In the genomic region with DNA sequence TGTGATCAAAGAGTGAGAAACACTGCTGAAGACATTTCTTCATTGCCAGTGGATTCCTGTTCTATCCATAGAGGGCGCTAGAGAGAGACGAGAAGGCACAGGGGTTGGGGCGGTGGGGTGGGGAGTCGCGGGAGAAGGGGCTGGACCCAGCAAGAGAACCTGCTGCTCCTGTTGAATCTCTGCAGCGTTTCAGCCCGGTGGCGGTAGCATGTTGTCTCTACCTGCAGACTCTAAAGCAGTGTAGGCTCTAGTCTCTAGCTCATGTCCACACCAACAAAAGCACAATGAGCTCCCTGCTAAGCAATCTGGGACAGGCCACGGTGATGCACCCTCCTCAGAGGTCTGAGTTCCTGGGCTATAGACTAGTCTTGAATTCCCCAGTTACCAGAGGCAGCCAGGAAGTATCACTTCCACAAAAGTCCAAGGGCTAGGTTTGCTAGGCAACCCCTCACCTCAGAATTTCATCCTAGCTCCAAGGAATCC, we compare ENCODE assay signal across 11 cellular contexts.
DNase-seq lines count a peak whose midpoint lies in the region; ATAC-seq and TF ChIP-seq lines count a peak whose summit lies in the region.
"Had no signal": no experiment of that assay in that cellular context is flagged by ENCODE, and none has a peak within 500 bp of the region (broad histone marks: within the 10 kb centered on the region; RNA-seq: fewer than 3 reads in every experiment).

No MANE protein-coding gene starts in this region.

- no peaks in the 10 kb centered on the region for H3K9me2 ChIP-seq in Loucy (replicated peaks; ENCODE audit: low read depth, low read length)

- no peaks in the 10 kb centered on the region for H3K4me1 Mint-ChIP-seq in nephron progenitor cell
- H3K4me1 Mint-ChIP-seq: naive thymus-derived CD4-positive, alpha-beta T cell had no signal

- H2AFZ ChIP-seq in Loucy (ENCODE audit: low read length): no peak overlapping the region

- no peaks in the 10 kb centered on the region for H4K20me1 ChIP-seq in Loucy (ENCODE audit: insufficient read depth, low read length, poor library complexity, severe bottlenecking)

- H3K4me1 ChIP-seq in Loucy (ENCODE audit: insufficient read depth, low read length, poor library complexity, severe bottlenecking) (peaks cover 4% of the 10 kb centered on the region), ectodermal cell (ENCODE audit: control insufficient read depth, insufficient read depth, low read length) (no peaks in the 10 kb centered on the region)

- no peaks in the 10 kb centered on the region for H3F3A ChIP-seq in Loucy (ENCODE audit: low read depth)

- no peak overlapping the region for H3K4me2 ChIP-seq in Loucy (ENCODE audit: low read depth, low read length, poor library complexity, severe bottlenecking)

- no peak overlapping the region for H3K27ac ChIP-seq in ectodermal cell (ENCODE audit: insufficient read depth, low read depth, low read length, poor library complexity, severe bottlenecking)

- DNase-seq in ELR (ENCODE audit: low read depth) (peak; percentile 25), nephron progenitor cell (peak; percentile 26), GM19238 (ENCODE audit: insufficient read length, low spot score) (no peak), NCI-H524 treated with DMSO at 0.1 percent for 48 hours (lab: John Stamatoyannopoulos, UW) (no peak)
- DNase-seq: naive thymus-derived CD4-positive, alpha-beta T cell; NCI-H1417; stimulated activated naive CD4-positive, alpha-beta T cell had no signal

- peaks cover 12% of the 10 kb centered on the region for H3K9me3 Mint-ChIP-seq in nephron progenitor cell

- H3K36me3 ChIP-seq in Loucy (ENCODE audit: insufficient read depth, low read length): no peaks in the 10 kb centered on the region
- H3K36me3 ChIP-seq in ectodermal cell (ENCODE audit: control insufficient read depth, insufficient read depth, low read length): no peaks in the 10 kb centered on the region

- no peak for ATAC-seq in HG02852 (IDR thresholded peaks at IDR 0.05; ENCODE audit: unreplicated experiment)
- no peak for ATAC-seq in GM21576 (IDR thresholded peaks at IDR 0.05; ENCODE audit: unreplicated experiment)
- ATAC-seq: naive thymus-derived CD4-positive, alpha-beta T cell had no signal

- H3K27me3 ChIP-seq in Loucy (ENCODE audit: insufficient read depth, low read length, poor library complexity, severe bottlenecking) (no peaks in the 10 kb centered on the region), ectodermal cell (ENCODE audit: control insufficient read depth, insufficient read depth, low read length, poor library complexity, severe bottlenecking) (no peaks in the 10 kb centered on the region)

- no peaks in the 10 kb centered on the region for H3K79me2 ChIP-seq in Loucy (ENCODE audit: insufficient read depth, low read length)

- H3K9ac ChIP-seq in Loucy (ENCODE audit: low read depth, low read length, poor library complexity, severe bottlenecking): no peak overlapping the region

- peaks cover 5% of the 10 kb centered on the region for H3K27me3 Mint-ChIP-seq in nephron progenitor cell (ENCODE audit: low read depth, poor library complexity)
- H3K27me3 Mint-ChIP-seq: naive thymus-derived CD4-positive, alpha-beta T cell had no signal

- TF ChIP-seq CTCF in Loucy (conservative IDR thresholded peaks at IDR 0.05; ENCODE audit: low read length): peak; percentile 48
- peak; percentile 40 for TF ChIP-seq CTCF in nephron progenitor cell (IDR thresholded peaks at IDR 0.05)

- H3K27ac Mint-ChIP-seq in nephron progenitor cell: no peak overlapping the region
- H3K27ac Mint-ChIP-seq: naive thymus-derived CD4-positive, alpha-beta T cell had no signal

- no peak overlapping the region for H3K4me3 Mint-ChIP-seq in nephron progenitor cell
- H3K4me3 Mint-ChIP-seq: naive thymus-derived CD4-positive, alpha-beta T cell had no signal

- H3K36me3 Mint-ChIP-seq in nephron progenitor cell (ENCODE audit: low read depth): no peaks in the 10 kb centered on the region
- H3K36me3 Mint-ChIP-seq: naive thymus-derived CD4-positive, alpha-beta T cell had no signal

- WGBS in ectodermal cell, 2 experiments: 19 to 20% methylated on average over 9 of the region's 9 CpGs

- H3K9me3 ChIP-seq in Loucy (ENCODE audit: insufficient read depth, low read depth, low read length) (no peaks in the 10 kb centered on the region), ectodermal cell (ENCODE audit: control insufficient read depth, low read length) (no peaks in the 10 kb centered on the region)

- H3K4me3 ChIP-seq in Loucy (ENCODE audit: low read length, poor library complexity, severe bottlenecking): no peak overlapping the region
- peak overlapping the region; percentile 18 for H3K4me3 ChIP-seq in ectodermal cell (ENCODE audit: insufficient read depth, low read depth, low read length)

Comparison
In these comparisons a context has a peak if more than half of its experiments do, and no peak if none do; other contexts are left out.
1. DNase-seq: peak in ELR (single experiment) and nephron progenitor cell (single experiment); none in GM19238 (single experiment) and NCI-H524 treated with DMSO at 0.1 percent for 48 hours (single experiment).